ENCODE assay signal across 15 cellular contexts in genomic region chr16:4411684-4412083, GRCh38. TPM values are rescaled to one million over a fixed set of nuclear protein-coding genes. Genes with fewer than 3 reads are reported as not detected.
A peak's percentile ranks its signal among the peaks of the same experiment; 100 is the strongest.
DNase-seq lines count a peak whose midpoint lies in the region; ATAC-seq and TF ChIP-seq lines count a peak whose summit lies in the region.
"Had no signal": no experiment of that assay in that cellular context is flagged by ENCODE, and none has a peak within 500 bp of the region (broad histone marks: within the 10 kb centered on the region; RNA-seq: fewer than 3 reads in every experiment).

No MANE protein-coding gene starts in this region.

- peak; percentile 31 for DNase-seq in RPMI7951 (ENCODE audit: low read depth)
- peak; percentile 83 for DNase-seq in glutamatergic neuron
- peak; percentile 53 for DNase-seq in neural crest cell (ENCODE audit: low read depth, low spot score)
- peak; percentile 87 for DNase-seq in testis
- DNase-seq in activated CD4-positive, CD25-positive, alpha-beta regulatory T cell (lab: John Stamatoyannopoulos, UW), result no peak
- DNase-seq in chondrocyte (ENCODE audit: low spot score), result no peak
- DNase-seq: activated gamma-delta T cell; CD8-positive, alpha-beta T cell; Kasumi-1; NCI-H1930; NCI-H524 treated with DMSO at 0.1 percent for 48 hours; RPMI8226; T1000 had no signal

- H3K4me3 Mint-ChIP-seq in glutamatergic neuron (ENCODE audit: unreplicated experiment), result peak overlapping the region; percentile 78
- H3K4me3 Mint-ChIP-seq in neural crest cell, result peak overlapping the region; percentile 17
- no peak overlapping the region for H3K4me3 Mint-ChIP-seq in chondrocyte (ENCODE audit: unreplicated experiment)
- H3K4me3 Mint-ChIP-seq: stimulated activated naive CD8-positive, alpha-beta T cell treated with anti-CD3 and anti-CD28 coated beads, Interleukin-15, Interleukin-2, amounts not matched to agents 100 ng/mL and 50 ng/mL, for 24 hours had no signal

- no peak overlapping the region for H3K4me3 ChIP-seq in testis

- H3K27ac ChIP-seq in testis, result peak overlapping the region; percentile 59 to 61

- peaks cover 48% of the 10 kb centered on the region for H3K4me1 ChIP-seq in testis

- intact Hi-C loops in testis (cut with DNase I; ENCODE audit: low total_unique reads), result no loop called here

- no peaks in the 10 kb centered on the region for H3K36me3 ChIP-seq in testis (ENCODE audit: low read depth, missing control alignments)

- H3K27me3 ChIP-seq in testis, result no peaks in the 10 kb centered on the region

- H3K4me1 Mint-ChIP-seq in glutamatergic neuron (ENCODE audit: low read depth, unreplicated experiment) (peaks cover 35% of the 10 kb centered on the region), neural crest cell (peaks cover 33% of the 10 kb centered on the region), chondrocyte (ENCODE audit: low read depth) (peaks cover 23% of the 10 kb centered on the region)

- 27 to 44% methylated on average over 10 to 16 of the region's 16 CpGs for WGBS in testis, 2 donors

- no peaks in the 10 kb centered on the region for H3K36me3 Mint-ChIP-seq in glutamatergic neuron (ENCODE audit: unreplicated experiment)
- no peaks in the 10 kb centered on the region for H3K36me3 Mint-ChIP-seq in neural crest cell (ENCODE audit: low read depth)
- H3K36me3 Mint-ChIP-seq in chondrocyte (ENCODE audit: low read depth), result peaks cover 2% of the 10 kb centered on the region

- no peak for TF ChIP-seq POLR2A in testis (IDR thresholded peaks at IDR 0.05)

- H3K9me3 Mint-ChIP-seq in glutamatergic neuron (ENCODE audit: unreplicated experiment), result peaks cover 14% of the 10 kb centered on the region
- H3K9me3 Mint-ChIP-seq in neural crest cell, result no peaks in the 10 kb centered on the region
- no peaks in the 10 kb centered on the region for H3K9me3 Mint-ChIP-seq in chondrocyte (ENCODE audit: low read depth)
- H3K9me3 Mint-ChIP-seq: CD8-positive, alpha-beta T cell; stimulated activated naive CD8-positive, alpha-beta T cell treated with anti-CD3 and anti-CD28 coated beads, Interleukin-15, Interleukin-2, amounts not matched to agents 100 ng/mL and 50 ng/mL, for 24 hours had no signal

- H3K27me3 Mint-ChIP-seq in glutamatergic neuron (ENCODE audit: unreplicated experiment) (peaks cover 20% of the 10 kb centered on the region), neural crest cell (ENCODE audit: low read depth) (no peaks in the 10 kb centered on the region), chondrocyte (ENCODE audit: low read depth) (no peaks in the 10 kb centered on the region)
- H3K27me3 Mint-ChIP-seq: stimulated activated naive CD8-positive, alpha-beta T cell treated with anti-CD3 and anti-CD28 coated beads, Interleukin-15, Interleukin-2, amounts not matched to agents 100 ng/mL and 50 ng/mL, for 24 hours had no signal

- H3K27ac Mint-ChIP-seq in glutamatergic neuron (ENCODE audit: unreplicated experiment), result peak overlapping the region; percentile 95
- no peak overlapping the region for H3K27ac Mint-ChIP-seq in neural crest cell (ENCODE audit: unreplicated experiment)
- H3K27ac Mint-ChIP-seq in chondrocyte (ENCODE audit: unreplicated experiment), result no peak overlapping the region
- H3K27ac Mint-ChIP-seq: CD8-positive, alpha-beta T cell; stimulated activated naive CD8-positive, alpha-beta T cell treated with anti-CD3 and anti-CD28 coated beads, Interleukin-15, Interleukin-2, amounts not matched to agents 100 ng/mL and 50 ng/mL, for 24 hours had no signal

- H3K9me3 ChIP-seq in testis, result no peaks in the 10 kb centered on the region

- TF ChIP-seq CTCF in glutamatergic neuron (IDR thresholded peaks at IDR 0.05; ENCODE audit: partially characterized antibody, unreplicated experiment), result no peak
- no peak for TF ChIP-seq CTCF in neural crest cell (conservative IDR thresholded peaks at IDR 0.05)
- TF ChIP-seq CTCF in testis (IDR thresholded peaks at IDR 0.05), result no peak
- TF ChIP-seq CTCF in chondrocyte (IDR thresholded peaks at IDR 0.05), result no peak

- no peak for ATAC-seq in HG03039 (IDR thresholded peaks at IDR 0.05; ENCODE audit: unreplicated experiment)
- ATAC-seq: CD8-positive, alpha-beta T cell had no signal

RNA-seq across cellular contexts. Expression of gene CORO7, which starts 4.7 kb away (rescaled TPM):
- 13.8 and 18.9 TPM in 2 replicates for total RNA-seq in RPMI7951 (2014; rRNA removed; shearing (Covaris generic))
- total RNA-seq in glutamatergic neuron (ENCODE audit: unreplicated experiment) (200 TPM), neural crest cell (43.2 and 45.4 TPM in 2 replicates), testis (100 to 1,000 TPM; 126 to 147 TPM), chondrocyte (18.8 to 26.0 TPM (median 24.6 TPM) in 3 replicates)
- polyA plus RNA-seq in testis (ENCODE audit: insufficient read depth, low read depth, low replicate concordance), result 71.5 TPM

RNA-seq across cellular contexts. Expression of gene DNAJA3, which starts 14.0 kb away (rescaled TPM):
- total RNA-seq in RPMI7951 (2014; rRNA removed; shearing (Covaris generic)), result 38.6 and 44.0 TPM in 2 replicates
- total RNA-seq in glutamatergic neuron (ENCODE audit: unreplicated experiment) (32.6 TPM), neural crest cell (45.1 and 55.2 TPM in 2 replicates), testis (10 to 100 TPM; 80.2 to 88.3 TPM), chondrocyte (27.5 to 28.0 TPM (median 27.8 TPM) in 3 replicates)
- polyA plus RNA-seq in testis (ENCODE audit: insufficient read depth, low read depth, low replicate concordance), result 56.0 TPM

RNA-seq across cellular contexts. Expression of gene VASN, which starts 40.0 kb away (rescaled TPM):
- 23.1 and 28.3 TPM in 2 replicates for total RNA-seq in RPMI7951 (2014; rRNA removed; shearing (Covaris generic))
- total RNA-seq in glutamatergic neuron (ENCODE audit: unreplicated experiment) (4.1 TPM), neural crest cell (0.91 and 1.2 TPM in 2 replicates), testis (100 to 1,000 TPM; 103 to 125 TPM), chondrocyte (79.7 to 82.0 TPM (median 81.8 TPM) in 3 replicates)
- 33.9 TPM for polyA plus RNA-seq in testis (ENCODE audit: insufficient read depth, low read depth, low replicate concordance)

Comparison
In these comparisons a context has a peak if more than half of its experiments do, and no peak if none do; other contexts are left out.
1. DNase-seq: peak in RPMI7951 (single experiment), glutamatergic neuron (single experiment), neural crest cell (single experiment) and testis (single experiment); none in activated CD4-positive, CD25-positive, alpha-beta regulatory T cell (0 of 4) and chondrocyte (single experiment).